Comparison of ENCODE assay signal across 22 cellular contexts in genomic region chr12:7609051-7609450, GRCh38. TPM values are rescaled to one million over a fixed set of nuclear protein-coding genes. Genes with fewer than 3 reads are reported as not detected.
"Had no signal": no experiment of that assay in that cellular context is flagged by ENCODE, and none has a peak within 500 bp of the region (broad histone marks: within the 10 kb centered on the region; RNA-seq: fewer than 3 reads in every experiment).

No MANE protein-coding gene starts in this region.

- H3K27ac ChIP-seq: esophagus muscularis mucosa, parathyroid adenoma, testis had no signal

- H3K9me3 ChIP-seq: esophagus muscularis mucosa, heart right ventricle, testis had no signal

- H3K4me1 Mint-ChIP-seq: nephron had no signal

- DNase-seq: activated CD4-positive, alpha-beta memory T cell treated with anti-CD3 and anti-CD28 coated beads, Interleukin-2, amount 10 ng/mL, durations not matched to agents 7 days and 5 days; activated CD4-positive, alpha-beta T cell treated with anti-CD3 and anti-CD28 coated beads for 48 hours; activated CD4-positive, CD25-positive, alpha-beta regulatory T cell; activated effector memory CD4-positive, alpha-beta T cell treated with Interleukin-2 at 50 U/mL for 16 hours; activated naive CD4-positive, alpha-beta T cell treated with anti-CD3 and anti-CD28 coated beads, Interleukin-2, amount 50 U/mL, for 16 hours; activated T-cell treated with anti-CD3 and anti-CD28 coated beads, Interleukin-2, amount 50 U/mL, for 24 hours; cerebellar nuclear complex; cortex of kidney; effector CD4-positive, alpha-beta T cell; heart right ventricle; left ventricle myocardium superior; stimulated activated CD4-positive, alpha-beta T cell treated with anti-CD3 and anti-CD28 coated beads, Interleukin-4, amount 100 ng/mL, for 4 hours; T-helper 9 cell; testis had no signal

- H3K4me3 ChIP-seq: esophagus muscularis mucosa, heart right ventricle, testis had no signal

- H3K9me3 Mint-ChIP-seq: activated CD4-positive, alpha-beta memory T cell treated with anti-CD3 and anti-CD28 coated beads, Interleukin-2, amount 10 ng/mL, durations not matched to agents 7 days and 5 days; activated T-cell treated with anti-CD3 and anti-CD28 coated beads, Interleukin-2, amount 50 U/mL, for 24 hours; stimulated activated memory B cell treated with anti-CD40 and anti-IgM and Interleukin-4, amounts not matched to agents 10 μg/mL and 1 μg/mL and 100 μg/mL, for 72 hours; type B pancreatic cell had no signal

- H3K36me3 Mint-ChIP-seq: stimulated activated memory B cell treated with anti-CD40 and anti-IgM and Interleukin-4, amounts not matched to agents 10 μg/mL and 1 μg/mL and 100 μg/mL, for 72 hours; type B pancreatic cell had no signal

- H2AFZ ChIP-seq: parathyroid adenoma had no signal

- H3K79me2 ChIP-seq: parathyroid adenoma had no signal

- H3K4me3 Mint-ChIP-seq: nephron; stimulated activated memory B cell treated with anti-CD40 and anti-IgM and Interleukin-4, amounts not matched to agents 10 μg/mL and 1 μg/mL and 100 μg/mL, for 72 hours; type B pancreatic cell had no signal

- H3K27ac Mint-ChIP-seq: nephron; stimulated activated memory B cell treated with anti-CD40 and anti-IgM and Interleukin-4, amounts not matched to agents 10 μg/mL and 1 μg/mL and 100 μg/mL, for 72 hours; type B pancreatic cell had no signal

- H3K9ac ChIP-seq: parathyroid adenoma had no signal

- H3K36me3 ChIP-seq: esophagus muscularis mucosa, heart right ventricle had no signal

- H3K27me3 ChIP-seq: esophagus muscularis mucosa, testis had no signal

- H3K4me1 ChIP-seq: esophagus muscularis mucosa, parathyroid adenoma, testis had no signal

- ATAC-seq: heart right ventricle; left ventricle myocardium superior; sciatic nerve; stimulated activated memory B cell treated with anti-CD40 and anti-IgM and Interleukin-4, amounts not matched to agents 10 μg/mL and 1 μg/mL and 100 μg/mL, for 72 hours had no signal

RNA-seq across cellular contexts. Expression of gene APOBEC1, which starts 56.7 kb away (rescaled TPM):
- total RNA-seq: activated CD4-positive, alpha-beta memory T cell treated with anti-CD3 and anti-CD28 coated beads, Interleukin-2, amount 10 ng/mL, durations not matched to agents 7 days and 5 days; bronchial epithelial cell; endothelial cell of umbilical vein; esophagus muscularis mucosa; heart right ventricle; left ventricle myocardium superior; sciatic nerve had no signal
